Comparison of ENCODE assay signal across 8 cellular contexts in the genomic region with DNA sequence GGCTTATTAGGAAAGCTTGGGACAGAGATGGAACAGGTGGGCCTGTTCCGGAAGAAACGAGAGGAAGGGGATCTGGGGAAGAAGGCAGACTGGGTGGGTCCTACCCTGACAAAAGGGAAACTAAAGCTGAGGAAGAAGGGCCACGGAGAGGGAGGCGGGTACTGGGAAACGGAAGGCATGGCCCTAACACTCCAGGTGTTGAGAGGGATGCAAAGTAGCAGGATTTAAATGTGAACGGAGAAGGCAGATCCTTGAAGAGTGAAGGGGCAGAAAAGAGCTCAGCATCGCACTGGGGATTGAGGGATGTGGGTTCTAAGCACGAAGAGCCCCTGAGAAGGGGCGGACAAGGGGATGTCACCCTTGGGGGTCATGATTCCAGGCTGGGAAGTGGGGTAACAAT. TPM values are rescaled to one million over a fixed set of nuclear protein-coding genes. Genes with fewer than 3 reads are reported as not detected.
A peak's percentile ranks its signal among the peaks of the same experiment; 100 is the strongest.
DNase-seq lines count a peak whose midpoint lies in the region; ATAC-seq and TF ChIP-seq lines count a peak whose summit lies in the region.

No MANE protein-coding gene starts in this region.

- peak overlapping the region; percentile 31 for H3K27ac Mint-ChIP-seq in activated CD8-positive, alpha-beta T cell treated with anti-CD3 and anti-CD28 coated beads for 36 hours
- H3K27ac Mint-ChIP-seq in immature natural killer cell, result peak overlapping the region; percentile 58 to 89 (median 88)

- no peak for TF ChIP-seq POLR2A in testis (IDR thresholded peaks at IDR 0.05)

- H3K4me1 ChIP-seq in right atrium auricular region (peaks cover 0 to 59% of the 10 kb centered on the region in 2 donors), testis (peaks cover 35% of the 10 kb centered on the region)

- H3K4me3 Mint-ChIP-seq in activated CD8-positive, alpha-beta T cell treated with anti-CD3 and anti-CD28 coated beads for 36 hours, result peak overlapping the region; percentile 92
- peak overlapping the region; percentile 87 to 95 (median 91) for H3K4me3 Mint-ChIP-seq in immature natural killer cell

- no peaks in the 10 kb centered on the region for H3K27me3 Mint-ChIP-seq in activated CD8-positive, alpha-beta T cell treated with anti-CD3 and anti-CD28 coated beads for 36 hours
- peaks cover 0 to 1% (median 0%) of the 10 kb centered on the region in 3 donors for H3K27me3 Mint-ChIP-seq in immature natural killer cell (ENCODE audit: low read depth in 3 of 3)

- no peaks in the 10 kb centered on the region for H3K36me3 ChIP-seq in right atrium auricular region
- no peaks in the 10 kb centered on the region for H3K36me3 ChIP-seq in testis (ENCODE audit: low read depth, missing control alignments)

- TF ChIP-seq CTCF in right atrium auricular region (IDR thresholded peaks at IDR 0.05) (no peak), testis (IDR thresholded peaks at IDR 0.05) (no peak)
- no peak for TF ChIP-seq CTCF in activated CD8-positive, alpha-beta T cell treated with anti-CD3 and anti-CD28 coated beads for 36 hours (IDR thresholded peaks at IDR 0.05)

- peaks cover 5% of the 10 kb centered on the region for H3K36me3 Mint-ChIP-seq in activated CD8-positive, alpha-beta T cell treated with anti-CD3 and anti-CD28 coated beads for 36 hours (ENCODE audit: low read depth)
- peaks cover 0 to 4% (median 0%) of the 10 kb centered on the region in 3 donors for H3K36me3 Mint-ChIP-seq in immature natural killer cell

- no peaks in the 10 kb centered on the region for H3K9me3 ChIP-seq in right atrium auricular region
- H3K9me3 ChIP-seq in testis, result no peaks in the 10 kb centered on the region

- ATAC-seq in Right ventricle myocardium superior (ENCODE audit: poor library complexity) (no peak), HG03469 (IDR thresholded peaks at IDR 0.05; ENCODE audit: unreplicated experiment) (no peak)
- no peak for ATAC-seq in activated CD8-positive, alpha-beta T cell treated with anti-CD3 and anti-CD28 coated beads for 36 hours

- POLR2A ChIA-PET in activated CD8-positive, alpha-beta T cell treated with anti-CD3 and anti-CD28 coated beads for 36 hours (lab: Charles Lee), result interaction anchor here (1.0 to 1.8 kb wide), 3 partner anchors 14 to 177 kb away, joined by 3 to 6 read pairs (median 3); no protein-coding TSS in a partner anchor

- WGBS in testis, 2 donors, result 5 to 8% methylated on average over 9 of the region's 9 CpGs

- DNase-seq in right atrium auricular region (ENCODE audit: low spot score) (no peak), Right ventricle myocardium superior (no peak), immature natural killer cell (no peak), testis (no peak), NCI-H2227 (lab: John Stamatoyannopoulos, UW; ENCODE audit: unreplicated experiment) (no peak), H4 (ENCODE audit: low spot score) (no peak)
- no peak for DNase-seq in activated CD8-positive, alpha-beta T cell treated with anti-CD3 and anti-CD28 coated beads for 36 hours

- CTCF ChIA-PET in activated CD8-positive, alpha-beta T cell treated with anti-CD3 and anti-CD28 coated beads for 36 hours (lab: Charles Lee), result interaction anchor here (0.8 to 0.9 kb wide), 3 partner anchors 16 to 155 kb away, joined by 3 read pairs; no protein-coding TSS in a partner anchor

- H3K9me3 Mint-ChIP-seq in activated CD8-positive, alpha-beta T cell treated with anti-CD3 and anti-CD28 coated beads for 36 hours, result no peaks in the 10 kb centered on the region
- no peaks in the 10 kb centered on the region for H3K9me3 Mint-ChIP-seq in immature natural killer cell

- intact Hi-C loops in Right ventricle myocardium superior (cut with DNase I), result loop anchor here (5.0 kb wide), 1 partner anchor 124 kb away; a partner anchor contains a TSS
- intact Hi-C loops in activated CD8-positive, alpha-beta T cell treated with anti-CD3 and anti-CD28 coated beads for 36 hours (cut with micrococcal nuclease), result no loop called here
- intact Hi-C loops in testis (cut with DNase I; ENCODE audit: low total_unique reads), result no loop called here

- peaks cover 54% of the 10 kb centered on the region for H3K4me1 Mint-ChIP-seq in activated CD8-positive, alpha-beta T cell treated with anti-CD3 and anti-CD28 coated beads for 36 hours (ENCODE audit: low read depth)
- peaks cover 38 to 58% of the 10 kb centered on the region in 2 donors for H3K4me1 Mint-ChIP-seq in immature natural killer cell

- peak overlapping the region; percentile 66 to 87 for H3K4me3 ChIP-seq in right atrium auricular region
- H3K4me3 ChIP-seq in testis, result peak overlapping the region; percentile 83

- peak overlapping the region; percentile 42 to 79 for H3K27ac ChIP-seq in right atrium auricular region
- peak overlapping the region in 1 of 2 donors; percentile 61 for H3K27ac ChIP-seq in testis

- no peaks in the 10 kb centered on the region for H3K27me3 ChIP-seq in right atrium auricular region
- no peaks in the 10 kb centered on the region for H3K27me3 ChIP-seq in testis

RNA-seq across cellular contexts. Expression of a gene that starts 0.7 kb away (rescaled TPM):
- total RNA-seq in right atrium auricular region (10 to 100 TPM in 1 of 2 donors, 1 to 10 TPM in 1; 7.6 to 10.3 TPM), Right ventricle myocardium superior (6.1 TPM), testis (10 to 100 TPM; 33.2 to 42.9 TPM)
- total RNA-seq in activated CD8-positive, alpha-beta T cell treated with anti-CD3 and anti-CD28 coated beads for 36 hours, result 10 to 100 TPM; 17.3 to 18.3 TPM
- polyA plus RNA-seq in immature natural killer cell (10 to 100 TPM in 1 of 3 donors, 1 to 10 TPM in 2; 3.3 to 11.0 (median 8.2) TPM), testis (ENCODE audit: insufficient read depth, low read depth, low replicate concordance) (16.7 TPM)
- 4.0 and 5.0 TPM in 2 replicates for total RNA-seq in H4 (2014; rRNA removed; shearing (Covaris generic))
